In the genomic region with DNA sequence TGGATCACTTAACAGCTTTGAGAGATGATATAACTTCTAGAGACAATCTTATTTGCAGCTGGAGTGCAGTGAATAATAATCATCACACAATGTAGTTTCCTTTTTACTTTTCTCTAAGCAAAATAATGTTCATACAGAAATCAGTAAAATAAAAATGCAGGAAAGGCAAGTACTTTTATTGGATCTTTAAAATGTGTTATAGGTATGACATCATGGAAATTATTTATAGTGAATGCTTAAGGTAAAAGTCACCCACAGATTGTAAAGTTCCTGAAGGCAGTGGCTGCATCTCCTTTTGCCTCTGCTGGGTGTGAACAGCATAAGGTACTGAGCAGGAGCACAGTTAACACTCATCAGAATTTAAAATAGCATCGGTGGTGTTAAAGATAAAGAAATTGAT, we compare ENCODE assay signal across 27 cellular contexts.
"Had no signal": no experiment of that assay in that cellular context is flagged by ENCODE, and none has a peak within 500 bp of the region (broad histone marks: within the 10 kb centered on the region; RNA-seq: fewer than 3 reads in every experiment).

No MANE protein-coding gene starts in this region.

- H3K4me2 ChIP-seq: smooth muscle cell had no signal

- H3K4me3 ChIP-seq: ovary, psoas muscle, skin epidermis, smooth muscle cell, spleen, stomach, thoracic aorta, thyroid gland, tibial nerve, upper lobe of left lung, vagina had no signal

- H3K4me1 ChIP-seq: parathyroid adenoma, psoas muscle, spleen, stomach, thyroid gland, tibial nerve, upper lobe of left lung, vagina had no signal

- FAIRE-seq: urothelium cell line had no signal

- ATAC-seq: naive thymus-derived CD8-positive, alpha-beta T cell; natural killer cell treated with Interleukin-12 subunit alpha and Interleukin-12 subunit beta and Interleukin-15 and Interleukin-18, amount 100 ng/mL, for 72 hours; psoas muscle; sciatic nerve; stimulated activated effector memory CD8-positive, alpha-beta T cell treated with anti-CD3 and anti-CD28 coated beads, Interleukin-12 subunit alpha, Interleukin-12 subunit beta, amount 100 ng/mL, for 72 hours; stimulated activated naive B cell treated with anti-CD40 and anti-IgM and Interleukin-4, amounts not matched to agents 10 μg/mL and 1 μg/mL and 100 μg/mL, for 72 hours had no signal

- H3K9ac ChIP-seq: parathyroid adenoma had no signal

- H3K79me2 ChIP-seq: parathyroid adenoma had no signal

- DNase-seq: naive thymus-derived CD8-positive, alpha-beta T cell; nephron progenitor cell; nucleus accumbens; ovary; posterior cingulate gyrus; psoas muscle; right cardiac atrium; spleen; stimulated activated CD4-positive, alpha-beta T cell treated with anti-CD3 and anti-CD28 coated beads, Interleukin-12 subunit alpha, Interleukin-12 subunit beta, amount 100 ng/mL, for 4 hours; stimulated activated CD4-positive, alpha-beta T cell treated with anti-CD3 and anti-CD28 coated beads, Interleukin-1b, Interleukin-23, amount 100 ng/mL, for 48 hours; stimulated activated CD4-positive, alpha-beta T cell treated with anti-CD3 and anti-CD28 coated beads, Interleukin-4, amount 100 ng/mL, for 1 hour; stimulated activated naive B cell treated with anti-CD40 and anti-IgM and Interleukin-4, amounts not matched to agents 10 μg/mL and 1 μg/mL and 100 μg/mL, for 72 hours; stimulated activated naive CD4-positive, alpha-beta T cell treated with Interleukin-2 at 50 U/mL for 16 hours; stomach; thyroid gland; upper lobe of left lung had no signal

- H3K27me3 ChIP-seq: neutrophil, ovary, spleen, stomach, thyroid gland, tibial nerve, upper lobe of left lung, vagina had no signal

- H3K9me3 ChIP-seq: neutrophil, ovary, psoas muscle, spleen, stomach, thoracic aorta, thyroid gland, tibial nerve, upper lobe of left lung, vagina had no signal

- H3K36me3 ChIP-seq: neutrophil, ovary, thoracic aorta, thyroid gland, vagina had no signal

- H2AFZ ChIP-seq: parathyroid adenoma had no signal

- H3K27ac ChIP-seq: neutrophil, ovary, parathyroid adenoma, psoas muscle, skin epidermis, spleen, stomach, thoracic aorta, thyroid gland, tibial nerve, upper lobe of left lung, vagina had no signal
